In genomic region chr13:102132896-102133295, GRCh38 we compare ENCODE assay signal across 17 cellular contexts.
DNase-seq lines count a peak whose midpoint lies in the region; FAIRE-seq and TF ChIP-seq lines count a peak whose summit lies in the region.
"Had no signal": no experiment of that assay in that cellular context is flagged by ENCODE, and none has a peak within 500 bp of the region (broad histone marks: within the 10 kb centered on the region; RNA-seq: fewer than 3 reads in every experiment).

No MANE protein-coding gene starts in this region.

- no peak for TF ChIP-seq POLR2A in GM12892 (IDR thresholded peaks at IDR 0.05; ENCODE audit: low read depth, low read length)

- DNase-seq in NCI-H1417 (lab: John Stamatoyannopoulos, UW), result peak in 2 of 3 experiments; percentile 70 to 98
- peak; percentile 65 to 73 for DNase-seq in NCI-H1930 (lab: John Stamatoyannopoulos, UW)
- peak; percentile 99 for DNase-seq in NCI-H69 (lab: John Stamatoyannopoulos, UW)
- no peak for DNase-seq in GM19239 (ENCODE audit: insufficient read length, low spot score)
- DNase-seq in GM12892 (ENCODE audit: insufficient read length), result no peak
- DNase-seq in midbrain (lab: John Stamatoyannopoulos, UW), result no peak
- DNase-seq: CD8-positive, alpha-beta T cell; DMS53; EL; KBM-7; NCI-H1694 treated with DMSO at 0.1 percent for 48 hours; NCI-H510A; PC-9; SIG-M5 had no signal

- peak; percentile 88 for FAIRE-seq in islet of Langerhans (lab: Jason Lieb, UNC)
- FAIRE-seq in GM19239 (lab: Jason Lieb, UNC), result no peak
- no peak for FAIRE-seq in GM12892 (lab: Jason Lieb, UNC)
- FAIRE-seq: GM12878, H1 had no signal

Comparison
In these comparisons a context has a peak if more than half of its experiments do, and no peak if none do; other contexts are left out.
1. DNase-seq: peak in NCI-H1417 (2 of 3), NCI-H1930 (2 of 2) and NCI-H69 (single experiment); none in GM19239 (single experiment), GM12892 (single experiment) and midbrain (single experiment).